23 cellular contexts compared by ENCODE assay signal in genomic region chr5:90642706-90643229, GRCh38.
A peak's percentile ranks its signal among the peaks of the same experiment; 100 is the strongest.
DNase-seq lines count a peak whose midpoint lies in the region; ATAC-seq, FAIRE-seq and TF ChIP-seq lines count a peak whose summit lies in the region.
"Had no signal": no experiment of that assay in that cellular context is flagged by ENCODE, and none has a peak within 500 bp of the region (broad histone marks: within the 10 kb centered on the region; RNA-seq: fewer than 3 reads in every experiment).

No MANE protein-coding gene starts in this region.

- H2AK5ac ChIP-seq in H9 (ENCODE audit: insufficient read length, low read length) (no peak overlapping the region), H1 (ENCODE audit: low read depth, low read length) (no peak overlapping the region)

- TF ChIP-seq EP300 in H1 (IDR thresholded peaks at IDR 0.05; ENCODE audit: borderline replicate concordance in 1 of 2, low read depth in 2 of 2, low read length in 2 of 2) = no peak

- DNase-seq in H9 (no peak), H1 (ENCODE audit: low read depth in 1 of 2, low spot score in 2 of 2) (no peak), left cardiac atrium (no peak), NOMO-1 (lab: John Stamatoyannopoulos, UW; ENCODE audit: unreplicated experiment in 2 of 2) (no peak), NCI-H2081 (lab: John Stamatoyannopoulos, UW) (no peak)
- DNase-seq: Calu3, DMS79 treated with DMSO at 0.1 percent for 48 hours, GF-D8, GOT3, KG1, MM.1S, NCI-H1417, NCI-H1694, NCI-H2029 treated with DMSO at 0.1 percent for 48 hours, NCI-H2227 treated with DMSO at 0.1 percent for 48 hours, NCI-H526 treated with DMSO at 0.1 percent for 48 hours, T-helper 17 cell had no signal

- no peaks in the 10 kb centered on the region for H3K79me1 ChIP-seq in H9 (ENCODE audit: insufficient read depth, low read depth, low read length, poor library complexity, severe bottlenecking)
- H3K79me1 ChIP-seq in H1 (ENCODE audit: low read depth, low read length) = no peaks in the 10 kb centered on the region

- CTCF ChIA-PET in H1 (lab: Charles Lee; ENCODE audit: partially characterized antibody) = interaction anchor here (0.6 to 1.2 kb wide), 2 partner anchors 67 to 1327 kb away, joined by 3 to 4 read pairs; no protein-coding TSS in a partner anchor

- H3K27me3 ChIP-seq in H9 (ENCODE audit: insufficient read depth, low read length) = no peaks in the 10 kb centered on the region
- no peaks in the 10 kb centered on the region for H3K27me3 ChIP-seq in H1 (replicated peaks in 1 of 4; ENCODE audit: control insufficient read depth in 3 of 4, extremely low read depth in 1 of 4, insufficient read depth in 3 of 4, low read length in 3 of 4)

- H3K4me1 Mint-ChIP-seq in H9 = peaks cover 9 to 18% of the 10 kb centered on the region in 2 experiments
- H3K4me1 Mint-ChIP-seq: T-helper 17 cell had no signal

- H2BK12ac ChIP-seq in H9 (ENCODE audit: insufficient read length, low read depth, low read length) (no peak overlapping the region), H1 (ENCODE audit: low read depth, low read length) (no peak overlapping the region)

- H3K27ac ChIP-seq in H9 (ENCODE audit: insufficient read length, low read depth, low read length) (no peak overlapping the region), angular gyrus (ENCODE audit: low read depth, low read length) (peak overlapping the region; percentile 40), H1 (ENCODE audit: low read depth, low read length) (no peak overlapping the region)
- H3K27ac ChIP-seq: C4-2B had no signal

- no peak overlapping the region for H4K8ac ChIP-seq in H9 (replicated peaks; ENCODE audit: insufficient read length, low read depth, low read length)
- no peak overlapping the region for H4K8ac ChIP-seq in H1 (ENCODE audit: extremely low read depth, insufficient read depth, low read length)

- no peak for ATAC-seq in left cardiac atrium
- no peak for ATAC-seq in HG03196 (IDR thresholded peaks at IDR 0.05; ENCODE audit: unreplicated experiment)
- ATAC-seq: SK-N-SH treated with all-trans-retinoic acid at 6 μM for 48 hours, T-helper 17 cell had no signal

- H3K4me2 ChIP-seq in H9 (ENCODE audit: insufficient read depth, insufficient read length, low read length) (no peak overlapping the region), H1 (ENCODE audit: insufficient read depth in 1 of 2, low read depth in 2 of 2, low read length in 2 of 2) (no peak overlapping the region)

- H3K36me3 Mint-ChIP-seq in H9 (ENCODE audit: insufficient read depth in 1 of 3, low read depth in 3 of 3) = peaks cover 8 to 30% (median 24%) of the 10 kb centered on the region in 3 experiments

- intact Hi-C loops in left cardiac atrium (cut with DNase I) = no loop called here

- H2AFZ ChIP-seq in H9 (ENCODE audit: low read length) = no peak overlapping the region
- H2AFZ ChIP-seq in H1 (ENCODE audit: low read length) = no peak overlapping the region

- POLR2A ChIA-PET in H1 (lab: Charles Lee; ENCODE audit: partially characterized antibody) = interaction anchor here (1.1 kb wide), 1 partner anchor 18 kb away, joined by 4 read pairs; no protein-coding TSS in a partner anchor

- no CpG with 5 or more reads among the region's 4 CpGs for WGBS in H9 (ENCODE audit: extremely low coverage, insufficient read length, low lambda C conversion rate)
- 78% methylated on average over 4 of the region's 4 CpGs; no CpG with 5 or more reads in 1 of the 2 experiments for WGBS in H1 (ENCODE audit: extremely low coverage in 1 of 2, insufficient coverage in 1 of 2, insufficient read length in 1 of 2, insufficient replicate concordance in 2 of 2, low coverage in 1 of 2, low lambda C conversion rate in 2 of 2, missing lambda C conversion rate in 1 of 2), 2 experiments

- TF ChIP-seq CTCF in H9 (conservative IDR thresholded peaks at IDR 0.05) (no peak), H1 (IDR thresholded peaks at IDR 0.05; ENCODE audit: control extremely low read depth in 1 of 3, insufficient read depth in 1 of 3, low read depth in 1 of 3, low read length in 3 of 3) (no peak)

- no peak overlapping the region for H3K14ac ChIP-seq in H9 (ENCODE audit: insufficient read depth, low read length)
- H3K14ac ChIP-seq in H1 (ENCODE audit: insufficient read length) = no peak overlapping the region

- no peaks in the 10 kb centered on the region for H3K9me3 Mint-ChIP-seq in H9

- H3K56ac ChIP-seq in H9 (ENCODE audit: insufficient read length, low read depth, low read length) (no peak overlapping the region), H1 (replicated peaks; ENCODE audit: insufficient read length, low read depth, low read length) (no peak overlapping the region)

- H3K23me2 ChIP-seq in H9 (ENCODE audit: insufficient read length, low read depth, low read length, poor library complexity, severe bottlenecking) (no peaks in the 10 kb centered on the region), H1 (ENCODE audit: low read depth, low read length) (no peaks in the 10 kb centered on the region)

- H3K27me3 Mint-ChIP-seq in H9 (ENCODE audit: low read depth) = no peaks in the 10 kb centered on the region

- H4K5ac ChIP-seq in H9 (ENCODE audit: insufficient read length, low read depth, low read length) (no peak overlapping the region), H1 (ENCODE audit: insufficient read length, low read depth, low read length) (no peak overlapping the region)

- H2BK15ac ChIP-seq in H9 (ENCODE audit: low read depth, low read length) (no peak overlapping the region), H1 (ENCODE audit: low read length) (no peak overlapping the region)

- no peaks in the 10 kb centered on the region for H3K9me3 ChIP-seq in H9 (ENCODE audit: control insufficient read depth, low read depth, low read length)
- H3K9me3 ChIP-seq in H1 (ENCODE audit: insufficient read depth in 2 of 2, low read depth in 1 of 2, low read length in 1 of 2) = no peaks in the 10 kb centered on the region

- peak; percentile 52 for FAIRE-seq in H1 (lab: Jason Lieb, UNC)
- FAIRE-seq: GM18507, RCC 7860 had no signal

- H3K4me3 Mint-ChIP-seq in H9 = no peak overlapping the region
- H3K4me3 Mint-ChIP-seq: T-helper 17 cell had no signal

- H3K79me2 ChIP-seq in H9 (ENCODE audit: insufficient read depth, low read length) = no peaks in the 10 kb centered on the region
- no peaks in the 10 kb centered on the region for H3K79me2 ChIP-seq in H1 (ENCODE audit: control insufficient read depth in 1 of 2, insufficient read depth in 2 of 2, low read length in 2 of 2)

- H4K91ac ChIP-seq in H9 (ENCODE audit: insufficient read length, low read depth, low read length) = no peak overlapping the region
- no peak overlapping the region for H4K91ac ChIP-seq in H1 (replicated peaks; ENCODE audit: insufficient read length, low read length)

- H2BK5ac ChIP-seq in H9 (ENCODE audit: insufficient read length, low read length) = no peak overlapping the region
- H2BK5ac ChIP-seq in H1 (ENCODE audit: low read depth, low read length) = no peak overlapping the region

- H3K27ac Mint-ChIP-seq in H9 = peak overlapping the region; percentile 8 to 39 (median 8); a peak in 3 of 7 replicates
- H3K27ac Mint-ChIP-seq: T-helper 17 cell had no signal

- no peak overlapping the region for H3K18ac ChIP-seq in H9 (ENCODE audit: insufficient read length, low read depth, low read length)
- H3K18ac ChIP-seq in H1 (ENCODE audit: extremely low read depth, low read length) = no peak overlapping the region

- H2BK20ac ChIP-seq in H9 (ENCODE audit: low read depth, low read length, poor library complexity, severe bottlenecking) (no peak overlapping the region), H1 (ENCODE audit: low read length) (no peak overlapping the region)

- no peak for TF ChIP-seq POLR2A in H1 (IDR thresholded peaks at IDR 0.05; ENCODE audit: control extremely low read depth in 1 of 2, low read depth in 2 of 2, low read length in 2 of 2)

- H3K4me1 ChIP-seq in H9 (ENCODE audit: insufficient read depth, low read length) (peaks cover 3% of the 10 kb centered on the region; the same call in 1 of the 2 replicates), H1 (replicated peaks in 1 of 4; ENCODE audit: control insufficient read depth in 3 of 4, insufficient read depth in 4 of 4, low read length in 3 of 4) (peaks cover 0 to 9% (median 2%) of the 10 kb centered on the region in 4 experiments; a peak in 3 of 7 replicates)

- H3T11ph ChIP-seq in H9 (ENCODE audit: low read length) = no peak overlapping the region

- H3K36me3 ChIP-seq in H1 (ENCODE audit: control insufficient read depth in 2 of 4, insufficient read depth in 4 of 4, low read length in 3 of 4) = peaks cover 0 to 57% (median 9%) of the 10 kb centered on the region in 4 experiments

- no peak overlapping the region for H3K23ac ChIP-seq in H9 (ENCODE audit: insufficient read length, low read depth, low read length)
- H3K23ac ChIP-seq in H1 (ENCODE audit: insufficient read length) = no peak overlapping the region

- H4K20me1 ChIP-seq in H9 (ENCODE audit: control insufficient read depth, insufficient read depth, insufficient read length) (no peaks in the 10 kb centered on the region), H1 (replicated peaks in 1 of 2; ENCODE audit: control insufficient read depth in 1 of 2, insufficient read depth in 2 of 2, low read length in 2 of 2) (no peaks in the 10 kb centered on the region)

- H2BK120ac ChIP-seq in H9 (ENCODE audit: low read depth, low read length, poor library complexity, severe bottlenecking) = no peak overlapping the region
- H2BK120ac ChIP-seq in H1 (replicated peaks; ENCODE audit: low read depth, low read length) = no peak overlapping the region

- H3K4me3 ChIP-seq in H1 (ENCODE audit: extremely low read depth in 1 of 4, insufficient read depth in 2 of 4, low read depth in 3 of 4, low read length in 4 of 4) = no peak overlapping the region

- TF ChIP-seq RAD21 in H1 (IDR thresholded peaks at IDR 0.05 in 1 of 2, conservative IDR thresholded peaks at IDR 0.05 in 1 of 2; ENCODE audit: low read depth in 2 of 2, low read length in 2 of 2) = no peak

- H3K4ac ChIP-seq in H9 (ENCODE audit: low read depth, low read length) = no peak overlapping the region
- H3K4ac ChIP-seq in H1 (replicated peaks; ENCODE audit: insufficient read length, low read depth, low read length) = no peak overlapping the region

- H3K9ac ChIP-seq in H9 (ENCODE audit: extremely low read depth, insufficient read length, low read length) (no peak overlapping the region), H1 (replicated peaks in 1 of 4; ENCODE audit: extremely low read depth in 1 of 4, low read depth in 3 of 4, low read length in 3 of 4) (no peak overlapping the region)

TF ChIP-seq in H1, 55 proteins besides CTCF, POLR2A, EP300 and RAD21:
- TF ChIP-seq TEAD4 (IDR thresholded peaks at IDR 0.05; ENCODE audit: low read depth, low read length) (no peak), POLR2AphosphoS5 (IDR thresholded peaks at IDR 0.05; ENCODE audit: low read depth, low read length) (no peak), KDM5A (IDR thresholded peaks at IDR 0.05; ENCODE audit: low read length) (no peak), SUZ12 (IDR thresholded peaks at IDR 0.05; ENCODE audit: low read length) (no peak), RFX5 (IDR thresholded peaks at IDR 0.05; ENCODE audit: borderline replicate concordance, low read depth, low read length) (no peak), GTF2F1 (IDR thresholded peaks at IDR 0.05; ENCODE audit: borderline replicate concordance, low read depth, low read length) (no peak), ZNF274 (IDR thresholded peaks at IDR 0.05; ENCODE audit: borderline replicate concordance, extremely low read depth, low read length) (no peak), BRCA1 (IDR thresholded peaks at IDR 0.05; ENCODE audit: low read depth, low read length) (no peak)
TF ChIP-seq in H1: peak in this region for 0.
